10 cellular contexts compared by ENCODE assay signal in genomic region chr3:118863731-118864322, GRCh38.
DNase-seq lines count a peak whose midpoint lies in the region; ATAC-seq and TF ChIP-seq lines count a peak whose summit lies in the region.
"Had no signal": no experiment of that assay in that cellular context is flagged by ENCODE, and none has a peak within 500 bp of the region (broad histone marks: within the 10 kb centered on the region; RNA-seq: fewer than 3 reads in every experiment).

No MANE protein-coding gene starts in this region.

- H3K9me3 ChIP-seq in RWPE2 (ENCODE audit: severe bottlenecking) (no peaks in the 10 kb centered on the region), upper lobe of right lung (no peaks in the 10 kb centered on the region)

- H3K4me1 ChIP-seq in RWPE2 (ENCODE audit: insufficient read depth, poor library complexity, severe bottlenecking) (no peaks in the 10 kb centered on the region), upper lobe of right lung (no peaks in the 10 kb centered on the region)

- H3K36me3 ChIP-seq in RWPE2 (ENCODE audit: low read depth) (no peaks in the 10 kb centered on the region), upper lobe of right lung (no peaks in the 10 kb centered on the region)

- H3K27me3 ChIP-seq in RWPE2 (ENCODE audit: insufficient read depth, poor library complexity, severe bottlenecking) (no peaks in the 10 kb centered on the region), upper lobe of right lung (no peaks in the 10 kb centered on the region)

- H3K4me1 Mint-ChIP-seq in activated naive CD4-positive, alpha-beta T cell treated with anti-CD3 and anti-CD28 coated beads, Interleukin-2, amount 10 ng/mL, durations not matched to agents 7 days and 5 days = no peaks in the 10 kb centered on the region

- H3K27ac Mint-ChIP-seq in activated naive CD4-positive, alpha-beta T cell treated with anti-CD3 and anti-CD28 coated beads, Interleukin-2, amount 10 ng/mL, durations not matched to agents 7 days and 5 days = no peak overlapping the region

- H3K27me3 Mint-ChIP-seq in activated naive CD4-positive, alpha-beta T cell treated with anti-CD3 and anti-CD28 coated beads, Interleukin-2, amount 10 ng/mL, durations not matched to agents 7 days and 5 days = peaks cover 12% of the 10 kb centered on the region

- no peak overlapping the region for H3K4me3 Mint-ChIP-seq in activated naive CD4-positive, alpha-beta T cell treated with anti-CD3 and anti-CD28 coated beads, Interleukin-2, amount 10 ng/mL, durations not matched to agents 7 days and 5 days
- H3K4me3 Mint-ChIP-seq: activated T-cell treated with anti-CD3 and anti-CD28 coated beads, Interleukin-2, amount 50 U/mL, for 4 hours had no signal

- H3K36me3 Mint-ChIP-seq in activated naive CD4-positive, alpha-beta T cell treated with anti-CD3 and anti-CD28 coated beads, Interleukin-2, amount 10 ng/mL, durations not matched to agents 7 days and 5 days = no peaks in the 10 kb centered on the region

- no peaks in the 10 kb centered on the region for H3K9me3 Mint-ChIP-seq in activated naive CD4-positive, alpha-beta T cell treated with anti-CD3 and anti-CD28 coated beads, Interleukin-2, amount 10 ng/mL, durations not matched to agents 7 days and 5 days
- H3K9me3 Mint-ChIP-seq: activated T-cell treated with anti-CD3 and anti-CD28 coated beads, Interleukin-2, amount 50 U/mL, for 4 hours had no signal

- H3K27ac ChIP-seq in RWPE2 (ENCODE audit: poor library complexity, severe bottlenecking) (no peak overlapping the region), upper lobe of right lung (no peak overlapping the region)

- peak; percentile 24 for TF ChIP-seq CTCF in RWPE2 (IDR thresholded peaks at IDR 0.05; ENCODE audit: poor library complexity, severe bottlenecking)
- TF ChIP-seq CTCF in upper lobe of right lung (IDR thresholded peaks at IDR 0.05) = no peak

- ATAC-seq in HG02973 (IDR thresholded peaks at IDR 0.05; ENCODE audit: unreplicated experiment) (peak; percentile 72), RWPE2 (ENCODE audit: low read depth) (peak; percentile 52; the same call in 1 of the 3 replicates), upper lobe of right lung (peak; percentile 41), GM18861 (IDR thresholded peaks at IDR 0.05; ENCODE audit: unreplicated experiment) (no peak)
- ATAC-seq: activated T-cell treated with anti-CD3 and anti-CD28 coated beads, Interleukin-2, amount 50 U/mL, for 4 hours had no signal

- CTCF ChIA-PET in activated naive CD4-positive, alpha-beta T cell treated with anti-CD3 and anti-CD28 coated beads, Interleukin-2, amount 10 ng/mL, durations not matched to agents 7 days and 5 days (lab: Charles Lee) = interaction anchor here (2.2 kb wide), 1 partner anchor 21 kb away, joined by 6 read pairs; no protein-coding TSS in a partner anchor

- DNase-seq in activated naive CD4-positive, alpha-beta T cell treated with anti-CD3 and anti-CD28 coated beads, Interleukin-2, amount 10 ng/mL, durations not matched to agents 7 days and 5 days = peak; percentile 29
- no peak for DNase-seq in activated naive CD4-positive, alpha-beta T cell treated with Interleukin-2 at 50 U/mL for 16 hours
- no peak for DNase-seq in RWPE2 (ENCODE audit: low spot score)
- DNase-seq in upper lobe of right lung = no peak
- DNase-seq in amygdala (lab: John Stamatoyannopoulos, UW) = no peak
- DNase-seq in cerebellum (ENCODE audit: low spot score) = no peak
- DNase-seq: activated T-cell treated with anti-CD3 and anti-CD28 coated beads, Interleukin-2, amount 50 U/mL, for 4 hours; NCI-H187 treated with DMSO at 0.1 percent for 48 hours had no signal

- intact Hi-C loops in upper lobe of right lung (cut with DNase I) = no loop called here

- H3K4me3 ChIP-seq in RWPE2 (ENCODE audit: severe bottlenecking) (no peak overlapping the region), upper lobe of right lung (no peak overlapping the region)
